Comparison of ENCODE assay signal across 9 cellular contexts in the genomic region with DNA sequence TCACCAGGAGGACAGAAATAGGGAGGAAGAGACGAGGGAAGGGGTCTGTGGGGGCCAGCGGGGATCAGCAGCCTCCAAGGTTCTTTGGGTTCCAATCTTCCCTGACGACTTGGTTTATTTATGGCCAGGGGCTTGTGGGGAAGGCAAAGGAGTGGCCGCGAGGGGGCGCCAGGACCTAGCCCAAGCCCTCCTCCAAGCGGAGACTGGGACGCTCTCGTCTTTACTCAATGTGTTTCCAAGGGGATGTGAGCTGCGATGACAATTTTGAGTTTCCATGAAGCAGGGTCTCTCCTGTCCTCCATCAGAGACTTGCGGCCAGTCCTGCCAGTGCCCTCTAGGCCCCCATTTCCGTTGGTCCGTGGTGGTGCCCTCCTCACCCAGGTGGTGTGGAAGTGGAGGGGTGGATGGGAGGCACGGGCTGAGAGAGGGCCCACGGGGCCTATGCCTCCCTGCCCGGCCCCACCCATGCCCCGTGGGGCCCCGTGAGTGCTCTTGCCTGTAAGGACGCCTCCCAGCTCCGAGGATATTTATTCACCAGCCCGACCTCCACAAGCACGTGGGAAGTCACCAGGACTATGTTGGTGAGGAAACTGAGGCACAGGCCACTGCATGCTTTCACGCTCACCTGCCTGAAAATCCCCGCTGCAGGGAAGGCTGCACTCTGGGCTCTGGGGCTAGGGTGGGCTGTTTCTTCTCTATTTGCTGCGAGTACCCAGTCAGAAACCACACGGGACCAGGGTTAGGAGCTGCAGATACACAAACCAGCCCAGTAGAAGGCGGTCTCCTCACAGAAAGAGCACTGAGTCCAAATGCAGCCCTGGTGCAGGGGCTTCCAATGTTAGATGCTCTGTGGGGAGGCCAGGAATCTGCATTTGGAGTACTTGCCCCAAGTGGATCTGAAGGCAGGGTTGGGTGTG. TPM values are rescaled to one million over a fixed set of nuclear protein-coding genes. Genes with fewer than 3 reads are reported as not detected.
DNase-seq lines count a peak whose midpoint lies in the region; ATAC-seq and TF ChIP-seq lines count a peak whose summit lies in the region.
"Had no signal": no experiment of that assay in that cellular context is flagged by ENCODE, and none has a peak within 500 bp of the region (broad histone marks: within the 10 kb centered on the region; RNA-seq: fewer than 3 reads in every experiment).

No MANE protein-coding gene starts in this region.

- H3K27me3 ChIP-seq in ovary = no peaks in the 10 kb centered on the region
- peaks cover 0 to 15% of the 10 kb centered on the region in 2 donors for H3K27me3 ChIP-seq in tibial nerve

- 19 to 22% (median 21%) methylated on average over 27 of the region's 27 CpGs for WGBS in ovary, 3 donors
- WGBS in tibial nerve, 2 donors = 21 to 26% methylated on average over 21 to 27 of the region's 27 CpGs

- no peaks in the 10 kb centered on the region for H3K36me3 Mint-ChIP-seq in activated T-helper 2 cell treated with anti-CD3 and anti-CD28 coated beads, Interferon-gamma antibody, Interleukin-2, Interleukin-4, amounts not matched to agents 10 μg/mL and 5 μg/mL and 100 μg/mL, durations not matched to agents 14 hours and 24 hours and 36 hours (ENCODE audit: low read depth)

- H3K27me3 Mint-ChIP-seq in activated T-helper 2 cell treated with anti-CD3 and anti-CD28 coated beads, Interferon-gamma antibody, Interleukin-2, Interleukin-4, amounts not matched to agents 10 μg/mL and 5 μg/mL and 100 μg/mL, durations not matched to agents 14 hours and 24 hours and 36 hours (ENCODE audit: low read depth) = peaks cover 8% of the 10 kb centered on the region

- H3K4me1 ChIP-seq in ovary (ENCODE audit: insufficient read depth) (no peaks in the 10 kb centered on the region), tibial nerve (peaks cover 0 to 5% (median 0%) of the 10 kb centered on the region in 4 donors)

- H3K4me3 ChIP-seq in LNCaP clone FGC (ENCODE audit: low read depth, low read length) = no peak overlapping the region
- H3K4me3 ChIP-seq in fibroblast of villous mesenchyme (ENCODE audit: low read depth, low read length) = no peak overlapping the region
- H3K4me3 ChIP-seq in ovary = no peak overlapping the region
- no peak overlapping the region for H3K4me3 ChIP-seq in tibial nerve

- ATAC-seq in HG03045 (IDR thresholded peaks at IDR 0.05; ENCODE audit: unreplicated experiment) = no peak

- H3K36me3 ChIP-seq in ovary (no peaks in the 10 kb centered on the region), tibial nerve (no peaks in the 10 kb centered on the region)

- H3K9me3 ChIP-seq in ovary (no peaks in the 10 kb centered on the region), tibial nerve (peaks cover 0 to 13% (median 0%) of the 10 kb centered on the region in 4 donors)

- no peak overlapping the region for H3K4me3 Mint-ChIP-seq in activated T-helper 2 cell treated with anti-CD3 and anti-CD28 coated beads, Interferon-gamma antibody, Interleukin-2, Interleukin-4, amounts not matched to agents 10 μg/mL and 5 μg/mL and 100 μg/mL, durations not matched to agents 14 hours and 24 hours and 36 hours (ENCODE audit: low read depth)

- no peaks in the 10 kb centered on the region for H3K4me1 Mint-ChIP-seq in activated T-helper 2 cell treated with anti-CD3 and anti-CD28 coated beads, Interferon-gamma antibody, Interleukin-2, Interleukin-4, amounts not matched to agents 10 μg/mL and 5 μg/mL and 100 μg/mL, durations not matched to agents 14 hours and 24 hours and 36 hours (ENCODE audit: low read depth)

- TF ChIP-seq EP300 in ovary (IDR thresholded peaks at IDR 0.05) (no peak), tibial nerve (IDR thresholded peaks at IDR 0.05) (no peak)

- peak; percentile 54 for DNase-seq in DMS153 (lab: John Stamatoyannopoulos, UW)
- peak; percentile 38 for DNase-seq in LNCaP clone FGC (ENCODE audit: low read depth)
- DNase-seq in RKO (ENCODE audit: low spot score) = peak; percentile 64
- DNase-seq in activated T-helper 2 cell treated with anti-CD3 and anti-CD28 coated beads, Interferon-gamma antibody, Interleukin-2, Interleukin-4, amounts not matched to agents 10 μg/mL and 5 μg/mL and 100 μg/mL, durations not matched to agents 14 hours and 24 hours and 36 hours (ENCODE audit: low spot score) = peak; percentile 28
- peak; percentile 85 for DNase-seq in fibroblast of villous mesenchyme (ENCODE audit: low read depth)
- peak; percentile 61 to 87 (median 67) for DNase-seq in ovary
- DNase-seq in tibial nerve (ENCODE audit: low spot score in 2 of 2) = peak; percentile 68 to 79

- no peak overlapping the region for H3K27ac ChIP-seq in ovary
- H3K27ac ChIP-seq in tibial nerve = no peak overlapping the region

- no peak for TF ChIP-seq POLR2A in ovary (IDR thresholded peaks at IDR 0.05)
- TF ChIP-seq POLR2A in tibial nerve (IDR thresholded peaks at IDR 0.05) = no peak

- intact Hi-C loops in activated T-helper 2 cell treated with anti-CD3 and anti-CD28 coated beads, Interferon-gamma antibody, Interleukin-2, Interleukin-4, amounts not matched to agents 10 μg/mL and 5 μg/mL and 100 μg/mL, durations not matched to agents 14 hours and 24 hours and 36 hours (cut with micrococcal nuclease) = loop anchor here (1.0 to 10.0 kb wide), 3 partner anchors 109 to 269 kb away; no protein-coding TSS in a partner anchor
- intact Hi-C loops in ovary (cut with DNase I) = loop anchor here in 3 of 4 donors (2.0 to 10.0 kb wide), 4 partner anchors 199 to 1322 kb away; a partner anchor contains a TSS

- no peak overlapping the region for H3K27ac Mint-ChIP-seq in activated T-helper 2 cell treated with anti-CD3 and anti-CD28 coated beads, Interferon-gamma antibody, Interleukin-2, Interleukin-4, amounts not matched to agents 10 μg/mL and 5 μg/mL and 100 μg/mL, durations not matched to agents 14 hours and 24 hours and 36 hours

- TF ChIP-seq CTCF in LNCaP clone FGC (IDR thresholded peaks at IDR 0.05; ENCODE audit: control insufficient read depth, extremely low read depth, insufficient read depth) (peak; percentile 87), fibroblast of villous mesenchyme (IDR thresholded peaks at IDR 0.05; ENCODE audit: insufficient read depth, low read depth, low read length) (peak; percentile 91), ovary (IDR thresholded peaks at IDR 0.05) (peak; percentile 31 to 56 (median 51)), tibial nerve (IDR thresholded peaks at IDR 0.05) (peak; percentile 65 to 87 (median 70))

- no peaks in the 10 kb centered on the region for H3K9me3 Mint-ChIP-seq in activated T-helper 2 cell treated with anti-CD3 and anti-CD28 coated beads, Interferon-gamma antibody, Interleukin-2, Interleukin-4, amounts not matched to agents 10 μg/mL and 5 μg/mL and 100 μg/mL, durations not matched to agents 14 hours and 24 hours and 36 hours

RNA-seq across cellular contexts. Expression of gene DMRTB1, which starts 26.5 kb away (rescaled TPM):
- not detected in 2 replicates for total RNA-seq in activated T-helper 2 cell treated with anti-CD3 and anti-CD28 coated beads, Interferon-gamma antibody, Interleukin-2, Interleukin-4, amounts not matched to agents 10 μg/mL and 5 μg/mL and 100 μg/mL, durations not matched to agents 14 hours and 24 hours and 36 hours
- total RNA-seq in fibroblast of villous mesenchyme = not detected in 2 replicates
- not detected for total RNA-seq in ovary
- under 1 TPM in 1 of 2 donors, not detected in 1; 0.06 TPM for polyA plus RNA-seq in ovary
- total RNA-seq in tibial nerve = not detected
- polyA plus RNA-seq: adipose tissue had no signal

Comparison
In these comparisons a context has a peak if more than half of its experiments do, and no peak if none do; other contexts are left out.
1. DNase-seq: peak in every context shown above with its lines; median percentile 85 in fibroblast of villous mesenchyme; 74 in tibial nerve; 67 in ovary; 64 in RKO; 54 in DMS153; 38 in LNCaP clone FGC; 28 in activated T-helper 2 cell treated with anti-CD3 and anti-CD28 coated beads, Interferon-gamma antibody, Interleukin-2, Interleukin-4, amounts not matched to agents 10 μg/mL and 5 μg/mL and 100 μg/mL, durations not matched to agents 14 hours and 24 hours and 36 hours.